1 cellular context compared by ENCODE assay signal in genomic region chr11:119619665-119620064, GRCh38.
TF ChIP-seq lines count a peak whose summit lies in the region.

No MANE protein-coding gene starts in this region.

TF ChIP-seq in GM12878, 131 proteins besides CTCF, POLR2A, EP300 and RAD21:
- TF ChIP-seq SP1 (IDR thresholded peaks at IDR 0.05; ENCODE audit: low read depth, low read length): no peak
- peak; percentile 67 for TF ChIP-seq MEF2B (IDR thresholded peaks at IDR 0.05; ENCODE audit: partially characterized antibody, poor library complexity, severe bottlenecking)
